26 cellular contexts compared by ENCODE assay signal in the genomic region with DNA sequence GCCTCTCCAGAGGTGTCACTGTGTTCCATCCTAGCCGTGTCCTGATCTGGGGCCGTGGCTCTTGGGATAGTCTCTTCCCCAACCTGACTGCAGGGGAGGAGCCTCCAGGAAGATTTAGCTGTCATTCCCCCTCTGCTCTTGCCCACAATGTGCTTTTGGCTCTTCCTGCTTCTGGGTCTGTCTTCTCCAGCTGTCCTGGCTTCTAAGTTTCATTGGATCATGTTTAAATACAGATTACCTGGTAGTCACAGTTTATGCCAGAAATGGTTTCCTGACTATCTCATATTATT.
"Had no signal": no experiment of that assay in that cellular context is flagged by ENCODE, and none has a peak within 500 bp of the region (broad histone marks: within the 10 kb centered on the region; RNA-seq: fewer than 3 reads in every experiment).

No MANE protein-coding gene starts in this region.

- DNase-seq: activated B cell treated with CpG ODN at 0.5 μM for 24 hours; activated CD4-positive, alpha-beta T cell treated with anti-CD3 and anti-CD28 coated beads for 1 hour; activated CD4-positive, alpha-beta T cell treated with anti-CD3 and anti-CD28 coated beads, Interleukin-2, amount 10 ng/mL, durations not matched to agents 24 days and 14 days; activated CD4-positive, alpha-beta T cell treated with anti-CD3 and anti-CD28 coated beads, Interleukin-2, amount 50 U/mL, for 48 hours; activated effector memory CD4-positive, alpha-beta T cell treated with Interleukin-2 at 50 U/mL for 16 hours; activated naive CD4-positive, alpha-beta T cell; activated naive CD8-positive, alpha-beta T cell treated with anti-CD3 and anti-CD28 coated beads, Interleukin-2, amount 50 U/mL, for 24 hours; activated T-cell treated with anti-CD3 and anti-CD28 coated beads, Interleukin-2, amount 50 U/mL, for 24 hours; amniotic stem cell; body of pancreas; central memory CD4-positive, alpha-beta T cell; Kasumi-1; NCI-H1105 treated with DMSO at 0.1 percent for 48 hours; NCI-H146; NCI-H187 treated with DMSO at 0.1 percent for 48 hours; NCI-H2081 treated with DMSO at 0.1 percent for 48 hours; NCI-H446; NCI-H524; PC-3; SHP77; T-helper 17 cell; T-helper 9 cell had no signal

- H3K9me3 ChIP-seq: ascending aorta, body of pancreas had no signal

- H3K4me1 ChIP-seq: ascending aorta, body of pancreas had no signal

- H3K36me3 Mint-ChIP-seq: activated naive CD4-positive, alpha-beta T cell treated with anti-CD3 and anti-CD28 coated beads, Interleukin-2, amount 50 U/mL, for 72 hours had no signal

- H3K9me3 Mint-ChIP-seq: activated B cell treated with CpG ODN at 0.5 μM for 24 hours; activated naive CD4-positive, alpha-beta T cell treated with anti-CD3 and anti-CD28 coated beads, Interleukin-2, amount 50 U/mL, for 72 hours; activated naive CD8-positive, alpha-beta T cell treated with anti-CD3 and anti-CD28 coated beads, Interleukin-2, amount 50 U/mL, for 24 hours; activated T-cell treated with anti-CD3 and anti-CD28 coated beads, Interleukin-2, amount 50 U/mL, for 24 hours had no signal

- ATAC-seq: activated CD8-positive, alpha-beta memory T cell treated with anti-CD3 and anti-CD28 coated beads, Interleukin-2, amount 10 ng/mL, durations not matched to agents 7 days and 5 days; activated naive CD4-positive, alpha-beta T cell treated with anti-CD3 and anti-CD28 coated beads, Interleukin-2, amount 50 U/mL, for 72 hours; activated naive CD8-positive, alpha-beta T cell treated with anti-CD3 and anti-CD28 coated beads, Interleukin-2, amount 50 U/mL, for 24 hours; body of pancreas; PC-3; T-helper 17 cell had no signal

- H3K4me3 ChIP-seq: ascending aorta, body of pancreas had no signal

- H3K27ac Mint-ChIP-seq: activated B cell treated with CpG ODN at 0.5 μM for 24 hours; activated CD4-positive, alpha-beta T cell treated with anti-CD3 and anti-CD28 coated beads, Interleukin-2, amount 10 ng/mL, durations not matched to agents 24 days and 14 days; activated CD8-positive, alpha-beta memory T cell treated with anti-CD3 and anti-CD28 coated beads, Interleukin-2, amount 10 ng/mL, durations not matched to agents 7 days and 5 days; activated naive CD8-positive, alpha-beta T cell treated with anti-CD3 and anti-CD28 coated beads, Interleukin-2, amount 50 U/mL, for 24 hours; activated T-cell treated with anti-CD3 and anti-CD28 coated beads, Interleukin-2, amount 50 U/mL, for 24 hours; activated T-helper 1 cell treated with anti-CD3 and anti-CD28 coated beads, Interleukin-12 subunit alpha, Interleukin-12 subunit beta, Interleukin-2, Interleukin-4 antibody, amounts not matched to agents 30 ng/mL and 10 ng/mL and 1 ng/mL, durations not matched to agents 14 hours and 24 hours and 36 hours; T-helper 17 cell had no signal

- H3K27ac ChIP-seq: ascending aorta, body of pancreas had no signal

- H3K27me3 Mint-ChIP-seq: activated B cell treated with CpG ODN at 0.5 μM for 24 hours; activated CD4-positive, alpha-beta T cell treated with anti-CD3 and anti-CD28 coated beads, Interleukin-2, amount 10 ng/mL, durations not matched to agents 24 days and 14 days; activated CD8-positive, alpha-beta memory T cell treated with anti-CD3 and anti-CD28 coated beads, Interleukin-2, amount 10 ng/mL, durations not matched to agents 7 days and 5 days; activated naive CD8-positive, alpha-beta T cell treated with anti-CD3 and anti-CD28 coated beads, Interleukin-2, amount 50 U/mL, for 24 hours; activated T-cell treated with anti-CD3 and anti-CD28 coated beads, Interleukin-2, amount 50 U/mL, for 24 hours; T-helper 17 cell had no signal

- H3K27me3 ChIP-seq: ascending aorta, body of pancreas had no signal

- H3K36me3 ChIP-seq: ascending aorta had no signal

- H3K4me3 Mint-ChIP-seq: activated B cell treated with CpG ODN at 0.5 μM for 24 hours; activated CD4-positive, alpha-beta T cell treated with anti-CD3 and anti-CD28 coated beads, Interleukin-2, amount 10 ng/mL, durations not matched to agents 24 days and 14 days; activated CD8-positive, alpha-beta memory T cell treated with anti-CD3 and anti-CD28 coated beads, Interleukin-2, amount 10 ng/mL, durations not matched to agents 7 days and 5 days; activated naive CD8-positive, alpha-beta T cell treated with anti-CD3 and anti-CD28 coated beads, Interleukin-2, amount 50 U/mL, for 24 hours; activated T-cell treated with anti-CD3 and anti-CD28 coated beads, Interleukin-2, amount 50 U/mL, for 24 hours; activated T-helper 1 cell treated with anti-CD3 and anti-CD28 coated beads, Interleukin-12 subunit alpha, Interleukin-12 subunit beta, Interleukin-2, Interleukin-4 antibody, amounts not matched to agents 30 ng/mL and 10 ng/mL and 1 ng/mL, durations not matched to agents 14 hours and 24 hours and 36 hours; T-helper 17 cell had no signal
